ENCODE assay signal across 8 cellular contexts in genomic region chr7:155003215-155003999, GRCh38. TPM values are rescaled to one million over a fixed set of nuclear protein-coding genes. Genes with fewer than 3 reads are reported as not detected.
DNase-seq lines count a peak whose midpoint lies in the region; ATAC-seq, FAIRE-seq and TF ChIP-seq lines count a peak whose summit lies in the region.

No MANE protein-coding gene starts in this region.

- peak; percentile 72 for DNase-seq in NK-92 treated with Interleukin-12 subunit alpha and Interleukin-12 subunit beta, amount 100 ng/mL, for 24 hours (lab: John Stamatoyannopoulos, UW)
- no peak for DNase-seq in NK-92 (lab: John Stamatoyannopoulos, UW; ENCODE audit: unreplicated experiment)
- peak; percentile 18 for DNase-seq in NCI-H1694 (lab: John Stamatoyannopoulos, UW)
- DNase-seq in T47D (ENCODE audit: low read depth in 1 of 2, low spot score in 1 of 2): peak; percentile 86 to 90
- peak; percentile 91 for DNase-seq in iPS-NIHi7 (ENCODE audit: extremely low spot score)
- DNase-seq in small intestine: peak; percentile 86

- no peak for FAIRE-seq in small intestine (lab: Jason Lieb, UNC)

- H3K36me3 ChIP-seq in small intestine (ENCODE audit: control insufficient read depth in 2 of 2, insufficient read depth in 2 of 2, low read length in 2 of 2): no peaks in the 10 kb centered on the region

- in situ Hi-C loops in T47D (cut with HindIII; ENCODE audit: low pct_unique_long_range_greater_than_20kb, low sequenced_read_pairs): no loop called here

- 0% methylated on average over 45 to 89 of the region's 89 CpGs for WGBS in small intestine, 3 donors

- H3K4me3 ChIP-seq in small intestine (ENCODE audit: low read depth in 1 of 2, low read length in 2 of 2): peak overlapping the region; percentile 76 to 97

- no peaks in the 10 kb centered on the region for H3K27me3 ChIP-seq in small intestine (ENCODE audit: control insufficient read depth in 2 of 2, insufficient read depth in 2 of 2, low read length in 2 of 2)

- no peaks in the 10 kb centered on the region for H3K9me3 ChIP-seq in small intestine (ENCODE audit: control insufficient read depth, low read depth)

- H3K4me1 ChIP-seq in small intestine (ENCODE audit: control insufficient read depth in 2 of 2, insufficient read depth in 1 of 2, low read depth in 1 of 2, low read length in 1 of 2): no peaks in the 10 kb centered on the region

- ATAC-seq in HG02840 (IDR thresholded peaks at IDR 0.05; ENCODE audit: low FRiP score, unreplicated experiment): peak; percentile 71

- no peak for TF ChIP-seq CTCF in VCaP (conservative IDR thresholded peaks at IDR 0.05)

- H3K27ac ChIP-seq in VCaP (peak overlapping the region; percentile 99), small intestine (ENCODE audit: low read depth in 1 of 2, low read length in 1 of 2) (peak overlapping the region; percentile 88 to 94)

RNA-seq across cellular contexts. Expression of gene PAXIP1, which starts 0.5 kb away (rescaled TPM):
- 1 to 10 TPM; 3.8 to 7.8 (median 4.6) TPM for polyA plus RNA-seq in small intestine
